13 cellular contexts compared by ENCODE assay signal in genomic region chr19:48443262-48443661, GRCh38. TPM values are rescaled to one million over a fixed set of nuclear protein-coding genes. Genes with fewer than 3 reads are reported as not detected.
A peak's percentile ranks its signal among the peaks of the same experiment; 100 is the strongest.
DNase-seq lines count a peak whose midpoint lies in the region; ATAC-seq, FAIRE-seq and TF ChIP-seq lines count a peak whose summit lies in the region.
"Had no signal": no experiment of that assay in that cellular context is flagged by ENCODE, and none has a peak within 500 bp of the region (broad histone marks: within the 10 kb centered on the region; RNA-seq: fewer than 3 reads in every experiment).

No MANE protein-coding gene starts in this region.

- H3K4me1 ChIP-seq in HepG2 (ENCODE audit: insufficient read depth, low read length) (peaks cover 19% of the 10 kb centered on the region), right lobe of liver (peaks cover 0 to 17% (median 8%) of the 10 kb centered on the region in 4 donors), iPS DF 6.9 (ENCODE audit: control insufficient read depth, insufficient read depth, low read length) (peaks cover 3% of the 10 kb centered on the region), vagina (peaks cover 29% of the 10 kb centered on the region)
- H3K4me1 ChIP-seq: uterus had no signal

- no TSS peak for BruUV-seq in HepG2 (replicated peaks; lab: Mats Ljungman, UMichigan)

- DNase-seq in HepG2 (ENCODE audit: low spot score) (no peak), right lobe of liver (no peak), NCI-H69 (lab: John Stamatoyannopoulos, UW) (peak; percentile 69), iPS DF 6.9 (ENCODE audit: low read depth, low spot score) (no peak), vagina (ENCODE audit: extremely low spot score in 2 of 2) (no peak), OCI-M2 (lab: John Stamatoyannopoulos, UW; ENCODE audit: unreplicated experiment) (no peak)
- DNase-seq: gastrocnemius medialis, NCI-H187 treated with DMSO at 0.1 percent for 48 hours, RPMI8226, uterus had no signal

- H3K9me3 ChIP-seq in HepG2 (ENCODE audit: low read length) (no peaks in the 10 kb centered on the region), right lobe of liver (no peaks in the 10 kb centered on the region), iPS DF 6.9 (ENCODE audit: control insufficient read depth, insufficient read depth, low read length) (no peaks in the 10 kb centered on the region), vagina (no peaks in the 10 kb centered on the region)
- H3K9me3 ChIP-seq: gastrocnemius medialis, uterus had no signal

- in situ Hi-C loops in HepG2 (cut with HindIII; ENCODE audit: extremely low pct_ligation_motif_present, low pct_unique_long_range_greater_than_20kb): no loop called here

- POLR2A ChIA-PET in HepG2 (lab: Yijun Ruan, JAX): interaction anchor here (0.6 kb wide), 1 partner anchor 89 kb away, joined by 3 read pairs; no protein-coding TSS in a partner anchor

- no peak overlapping the region for H3K9ac ChIP-seq in HepG2 (ENCODE audit: insufficient read depth, low read depth, low read length)

- H2AFZ ChIP-seq in HepG2 (ENCODE audit: low read length): no peak overlapping the region

- CTCF ChIA-PET in HepG2 (lab: Yijun Ruan, JAX; ENCODE audit: low intra/inter-chr PET ratio, low total read pairs): no interaction called here

- H3K4me3 ChIP-seq in HepG2 (replicated peaks in 1 of 3; ENCODE audit: insufficient read depth in 1 of 3, low read depth in 2 of 3, low read length in 3 of 3): peak overlapping the region in 2 of 3 experiments; percentile 13 to 95; a peak in 3 of 6 replicates
- peak overlapping the region in 1 of 3 donors; percentile 16 for H3K4me3 ChIP-seq in right lobe of liver
- peak overlapping the region; percentile 19 for H3K4me3 ChIP-seq in iPS DF 6.9 (ENCODE audit: low read length)
- H3K4me3 ChIP-seq in vagina: peak overlapping the region; percentile 24 to 41

- 78% methylated on average over 50 of the region's 60 CpGs for WGBS in HepG2 (ENCODE audit: low lambda C conversion rate)
- WGBS in right lobe of liver (ENCODE audit: insufficient coverage, low coverage, low lambda C conversion rate, missing lambda C conversion rate): 7% methylated on average over 3 of the region's 60 CpGs
- no CpG with 5 or more reads among the region's 60 CpGs for WGBS in iPS DF 6.9 (ENCODE audit: insufficient coverage, insufficient read length)

- no peak overlapping the region for H3K27ac ChIP-seq in HepG2 (ENCODE audit: extremely low read length, insufficient read depth, low read length)
- H3K27ac ChIP-seq in right lobe of liver: no peak overlapping the region
- no peak overlapping the region for H3K27ac ChIP-seq in iPS DF 6.9 (ENCODE audit: low read length)
- no peak overlapping the region for H3K27ac ChIP-seq in vagina
- H3K27ac ChIP-seq: gastrocnemius medialis, uterus had no signal

- no peak for TF ChIP-seq EP300 in HepG2 (IDR thresholded peaks at IDR 0.05; ENCODE audit: low read depth in 2 of 2, low read length in 2 of 2)
- TF ChIP-seq EP300 in HepG2 (CRISPR knock-in tag; IDR thresholded peaks at IDR 0.05; ENCODE audit: borderline replicate concordance): no peak

- no peak for FAIRE-seq in HepG2 (lab: Jason Lieb, UNC)
- FAIRE-seq: D721Med had no signal

- H3K36me3 ChIP-seq in HepG2 (replicated peaks in 1 of 2; ENCODE audit: control insufficient read depth in 1 of 2, insufficient read depth in 2 of 2, low read length in 2 of 2) (peaks cover 0 to 11% of the 10 kb centered on the region in 2 experiments; a peak in 2 of 5 replicates), right lobe of liver (peaks cover 0 to 12% (median 3%) of the 10 kb centered on the region in 4 donors), iPS DF 6.9 (ENCODE audit: control insufficient read depth, insufficient read depth, low read length) (peaks cover 4% of the 10 kb centered on the region; the same call in 1 of the 2 replicates), vagina (peaks cover 0 to 7% of the 10 kb centered on the region in 2 donors)
- H3K36me3 ChIP-seq: uterus had no signal

- TF ChIP-seq POLR2A in HepG2 (IDR thresholded peaks at IDR 0.05; ENCODE audit: insufficient read depth in 1 of 2, low read depth in 2 of 2, low read length in 2 of 2): no peak
- no peak for TF ChIP-seq POLR2A in right lobe of liver (IDR thresholded peaks at IDR 0.05)
- TF ChIP-seq POLR2A in vagina (IDR thresholded peaks at IDR 0.05): no peak

- TF ChIP-seq CTCF in HepG2 (CRISPR knock-in tag; IDR thresholded peaks at IDR 0.05) (no peak), right lobe of liver (IDR thresholded peaks at IDR 0.05) (no peak), vagina (IDR thresholded peaks at IDR 0.05) (no peak)

- ATAC-seq in HepG2 (no peak), right lobe of liver (no peak), GM21390 (IDR thresholded peaks at IDR 0.05; ENCODE audit: unreplicated experiment) (no peak), HG02759 (IDR thresholded peaks at IDR 0.05; ENCODE audit: unreplicated experiment) (no peak)
- ATAC-seq: gastrocnemius medialis had no signal

- H3K4me2 ChIP-seq in HepG2 (ENCODE audit: low read depth, low read length): peak overlapping the region; percentile 96

- H3K27me3 ChIP-seq in HepG2 (ENCODE audit: control insufficient read depth in 1 of 2, insufficient read depth in 2 of 2, low read length in 2 of 2): no peaks in the 10 kb centered on the region; a peak in 1 of 5 replicates
- peaks cover 0 to 5% of the 10 kb centered on the region in 2 donors for H3K27me3 ChIP-seq in right lobe of liver
- no peaks in the 10 kb centered on the region for H3K27me3 ChIP-seq in iPS DF 6.9 (ENCODE audit: control insufficient read depth, insufficient read depth, low read length)
- H3K27me3 ChIP-seq in vagina: no peaks in the 10 kb centered on the region

- intact Hi-C loops in HepG2 (cut with micrococcal nuclease; ENCODE audit: unreplicated experiment): loop anchor here (10.0 kb wide), 1 partner anchor 88 kb away; no protein-coding TSS in a partner anchor
- intact Hi-C loops in right lobe of liver (cut with DNase I): no loop called here
- intact Hi-C loops in vagina (cut with DNase I): no loop called here

- TF ChIP-seq RAD21 in HepG2 (CRISPR knock-in tag; IDR thresholded peaks at IDR 0.05): no peak

- peaks cover 13% of the 10 kb centered on the region for H3K79me2 ChIP-seq in HepG2 (ENCODE audit: insufficient read depth, low read length)

- H4K20me1 ChIP-seq in HepG2 (ENCODE audit: insufficient read depth, low read length): no peaks in the 10 kb centered on the region

RNA-seq across cellular contexts. Expression of gene GRWD1, which starts 2.5 kb away (rescaled TPM):
- total RNA-seq in HepG2 (2016; rRNA removed; fragmentation: Illumina TruSeq; extraction: Trizol): 46.6 and 52.3 TPM in 2 replicates
- 5.2 and 5.4 TPM in 2 replicates for total RNA-seq in HepG2 (2016; cell fraction: cytosol; rRNA removed; fragmentation: Illumina TruSeq; extraction: Trizol; ENCODE audit: low read depth)
- total RNA-seq in HepG2 (2016; cell fraction: insoluble cytoplasmic fraction; rRNA removed; fragmentation: Illumina TruSeq; extraction: Trizol): 41.4 and 47.5 TPM in 2 replicates
- 11.1 and 15.5 TPM in 2 replicates for total RNA-seq in HepG2 (2016; cell fraction: membrane; rRNA removed; fragmentation: Illumina TruSeq; extraction: Trizol)
- total RNA-seq in HepG2 (2016; cell fraction: nucleus; rRNA removed; fragmentation: Illumina TruSeq; extraction: Trizol): 19.7 and 21.0 TPM in 2 replicates
- 10.8 and 13.4 TPM in 2 replicates for polyA plus RNA-seq in HepG2 (2011; rRNA removed)
- polyA plus RNA-seq in HepG2 (2011; cell fraction: cytosol; rRNA removed): 10.4 and 13.0 TPM in 2 replicates
- 13.4 and 14.2 TPM in 2 replicates for polyA plus RNA-seq in HepG2 (2011; cell fraction: nucleus; rRNA removed)
- 13.3 and 14.3 TPM in 2 replicates for polyA plus RNA-seq in HepG2 (2012)
- polyA plus RNA-seq in HepG2 (2016; cell fraction: cytosol; fragmentation: Illumina TruSeq; extraction: Trizol; ENCODE audit: low read depth): 4.1 and 4.4 TPM in 2 replicates
- 36.7 and 46.2 TPM in 2 replicates for polyA plus RNA-seq in HepG2 (2016; cell fraction: insoluble cytoplasmic fraction; fragmentation: Illumina TruSeq; extraction: Trizol; ENCODE audit: low read depth)
- polyA plus RNA-seq in HepG2 (2016; cell fraction: membrane; fragmentation: Illumina TruSeq; extraction: Trizol; ENCODE audit: low read depth): 5.9 and 7.9 TPM in 2 replicates
- 23.1 and 26.5 TPM in 2 replicates for polyA plus RNA-seq in HepG2 (2016; cell fraction: nucleus; fragmentation: Illumina TruSeq; extraction: Trizol; ENCODE audit: insufficient read depth, low read depth)
- polyA minus RNA-seq in HepG2 (2011; rRNA and poly(A)+ RNA removed; ENCODE audit: low replicate concordance): 25.6 and 30.2 TPM in 2 replicates
- 12.1 and 17.9 TPM in 2 replicates for polyA minus RNA-seq in HepG2 (2011; cell fraction: cytosol; rRNA and poly(A)+ RNA removed)
- 13.7 and 20.3 TPM in 2 replicates for polyA minus RNA-seq in HepG2 (2011; cell fraction: nucleus; rRNA and poly(A)+ RNA removed)
- total RNA-seq in right lobe of liver: 10 to 100 TPM; 14.7 to 31.0 (median 17.6) TPM
- total RNA-seq in vagina: 20.4 TPM

RNA-seq across cellular contexts. Expression of gene KCNJ14, which starts 12.1 kb away (rescaled TPM):
- total RNA-seq in HepG2 (2016; rRNA removed; fragmentation: Illumina TruSeq; extraction: Trizol) (0.17 and 0.20 TPM in 2 replicates), right lobe of liver (under 1 TPM; 0.22 to 0.44 (median 0.31) TPM), vagina (3.7 TPM)
- 0.09 TPM in 1 of 2 replicates, not detected in the other for total RNA-seq in HepG2 (2016; cell fraction: cytosol; rRNA removed; fragmentation: Illumina TruSeq; extraction: Trizol; ENCODE audit: low read depth)
- total RNA-seq in HepG2 (2016; cell fraction: insoluble cytoplasmic fraction; rRNA removed; fragmentation: Illumina TruSeq; extraction: Trizol): 0.15 and 0.19 TPM in 2 replicates
- total RNA-seq in HepG2 (2016; cell fraction: membrane; rRNA removed; fragmentation: Illumina TruSeq; extraction: Trizol): 0.10 and 0.15 TPM in 2 replicates
- total RNA-seq in HepG2 (2016; cell fraction: nucleus; rRNA removed; fragmentation: Illumina TruSeq; extraction: Trizol): 0.25 and 0.43 TPM in 2 replicates
- polyA plus RNA-seq in HepG2 (2011; rRNA removed): 0.46 and 0.51 TPM in 2 replicates
- 0.14 and 0.17 TPM in 2 replicates for polyA plus RNA-seq in HepG2 (2011; cell fraction: cytosol; rRNA removed)
- 3.1 and 3.8 TPM in 2 replicates for polyA plus RNA-seq in HepG2 (2011; cell fraction: nucleus; rRNA removed)
- 0.72 and 0.89 TPM in 2 replicates for polyA plus RNA-seq in HepG2 (2012)
- polyA plus RNA-seq in HepG2 (2016; cell fraction: cytosol; fragmentation: Illumina TruSeq; extraction: Trizol; ENCODE audit: low read depth): 0.03 TPM in 1 of 2 replicates, not detected in the other
- polyA plus RNA-seq in HepG2 (2016; cell fraction: insoluble cytoplasmic fraction; fragmentation: Illumina TruSeq; extraction: Trizol; ENCODE audit: low read depth): 0.05 and 0.12 TPM in 2 replicates
- polyA plus RNA-seq in HepG2 (2016; cell fraction: membrane; fragmentation: Illumina TruSeq; extraction: Trizol; ENCODE audit: low read depth): 0.11 TPM in 1 of 2 replicates, not detected in the other
- polyA plus RNA-seq in HepG2 (2016; cell fraction: nucleus; fragmentation: Illumina TruSeq; extraction: Trizol; ENCODE audit: insufficient read depth, low read depth): 0.65 and 0.97 TPM in 2 replicates
- 3.6 TPM in 2 replicates for polyA minus RNA-seq in HepG2 (2011; rRNA and poly(A)+ RNA removed; ENCODE audit: low replicate concordance)
- 0.20 and 0.35 TPM in 2 replicates for polyA minus RNA-seq in HepG2 (2011; cell fraction: cytosol; rRNA and poly(A)+ RNA removed)
- 2.0 and 2.4 TPM in 2 replicates for polyA minus RNA-seq in HepG2 (2011; cell fraction: nucleus; rRNA and poly(A)+ RNA removed)

RNA-seq across cellular contexts. Expression of gene CYTH2, which starts 25.9 kb away (rescaled TPM):
- 9.6 and 16.5 TPM in 2 replicates for total RNA-seq in HepG2 (2016; rRNA removed; fragmentation: Illumina TruSeq; extraction: Trizol)
- 2.8 and 3.0 TPM in 2 replicates for total RNA-seq in HepG2 (2016; cell fraction: cytosol; rRNA removed; fragmentation: Illumina TruSeq; extraction: Trizol; ENCODE audit: low read depth)
- 8.4 and 15.9 TPM in 2 replicates for total RNA-seq in HepG2 (2016; cell fraction: insoluble cytoplasmic fraction; rRNA removed; fragmentation: Illumina TruSeq; extraction: Trizol)
- 4.9 and 7.0 TPM in 2 replicates for total RNA-seq in HepG2 (2016; cell fraction: membrane; rRNA removed; fragmentation: Illumina TruSeq; extraction: Trizol)
- 16.4 and 17.2 TPM in 2 replicates for total RNA-seq in HepG2 (2016; cell fraction: nucleus; rRNA removed; fragmentation: Illumina TruSeq; extraction: Trizol)
- polyA plus RNA-seq in HepG2 (2011; rRNA removed): 39.3 and 48.3 TPM in 2 replicates
- 18.2 and 20.7 TPM in 2 replicates for polyA plus RNA-seq in HepG2 (2011; cell fraction: cytosol; rRNA removed)
- polyA plus RNA-seq in HepG2 (2011; cell fraction: nucleus; rRNA removed): 185 and 188 TPM in 2 replicates
- polyA plus RNA-seq in HepG2 (2012): 26.4 and 29.2 TPM in 2 replicates
- 3.2 and 3.5 TPM in 2 replicates for polyA plus RNA-seq in HepG2 (2016; cell fraction: cytosol; fragmentation: Illumina TruSeq; extraction: Trizol; ENCODE audit: low read depth)
- polyA plus RNA-seq in HepG2 (2016; cell fraction: insoluble cytoplasmic fraction; fragmentation: Illumina TruSeq; extraction: Trizol; ENCODE audit: low read depth): 14.6 and 14.8 TPM in 2 replicates
- polyA plus RNA-seq in HepG2 (2016; cell fraction: membrane; fragmentation: Illumina TruSeq; extraction: Trizol; ENCODE audit: low read depth): 6.2 and 6.8 TPM in 2 replicates
- polyA plus RNA-seq in HepG2 (2016; cell fraction: nucleus; fragmentation: Illumina TruSeq; extraction: Trizol; ENCODE audit: insufficient read depth, low read depth): 61.4 and 71.7 TPM in 2 replicates
- 37.0 and 50.0 TPM in 2 replicates for polyA minus RNA-seq in HepG2 (2011; rRNA and poly(A)+ RNA removed; ENCODE audit: low replicate concordance)
- 7.5 and 8.4 TPM in 2 replicates for polyA minus RNA-seq in HepG2 (2011; cell fraction: cytosol; rRNA and poly(A)+ RNA removed)
- polyA minus RNA-seq in HepG2 (2011; cell fraction: nucleus; rRNA and poly(A)+ RNA removed): 37.6 and 43.0 TPM in 2 replicates
- 10 to 100 TPM in 5 of 6 experiments, 1 to 10 TPM in 1; 7.7 to 22.7 (median 13.5) TPM for total RNA-seq in right lobe of liver
- total RNA-seq in vagina: 87.2 TPM

RNA-seq across cellular contexts. Expression of gene GRIN2D, which starts 49.8 kb away (rescaled TPM):
- total RNA-seq in HepG2 (2016; rRNA removed; fragmentation: Illumina TruSeq; extraction: Trizol): 0.02 TPM in 1 of 2 replicates, not detected in the other
- total RNA-seq in HepG2 (2016; cell fraction: cytosol; rRNA removed; fragmentation: Illumina TruSeq; extraction: Trizol; ENCODE audit: low read depth): under 0.01 TPM in 1 of 2 replicates, not detected in the other
- total RNA-seq in HepG2 (2016; cell fraction: insoluble cytoplasmic fraction; rRNA removed; fragmentation: Illumina TruSeq; extraction: Trizol): 0.04 TPM in 1 of 2 replicates, not detected in the other
- 0.03 and 0.06 TPM in 2 replicates for total RNA-seq in HepG2 (2016; cell fraction: membrane; rRNA removed; fragmentation: Illumina TruSeq; extraction: Trizol)
- 0.09 and 0.22 TPM in 2 replicates for total RNA-seq in HepG2 (2016; cell fraction: nucleus; rRNA removed; fragmentation: Illumina TruSeq; extraction: Trizol)
- 0.08 and 0.13 TPM in 2 replicates for polyA plus RNA-seq in HepG2 (2011; rRNA removed)
- polyA plus RNA-seq in HepG2 (2011; cell fraction: cytosol; rRNA removed): 0.05 and 0.06 TPM in 2 replicates
- 0.43 and 0.61 TPM in 2 replicates for polyA plus RNA-seq in HepG2 (2011; cell fraction: nucleus; rRNA removed)
- 0.29 and 0.34 TPM in 2 replicates for polyA plus RNA-seq in HepG2 (2012)
- 0.03 TPM in 2 replicates for polyA plus RNA-seq in HepG2 (2016; cell fraction: cytosol; fragmentation: Illumina TruSeq; extraction: Trizol; ENCODE audit: low read depth)
- polyA plus RNA-seq in HepG2 (2016; cell fraction: insoluble cytoplasmic fraction; fragmentation: Illumina TruSeq; extraction: Trizol; ENCODE audit: low read depth): 0.05 and 0.13 TPM in 2 replicates
- 0.07 TPM in 1 of 2 replicates, not detected in the other for polyA plus RNA-seq in HepG2 (2016; cell fraction: membrane; fragmentation: Illumina TruSeq; extraction: Trizol; ENCODE audit: low read depth)
- polyA plus RNA-seq in HepG2 (2016; cell fraction: nucleus; fragmentation: Illumina TruSeq; extraction: Trizol; ENCODE audit: insufficient read depth, low read depth): 0.31 TPM in 2 replicates
- polyA minus RNA-seq in HepG2 (2011; rRNA and poly(A)+ RNA removed; ENCODE audit: low replicate concordance): 0.40 and 0.44 TPM in 2 replicates
- 0.10 and 0.26 TPM in 2 replicates for polyA minus RNA-seq in HepG2 (2011; cell fraction: cytosol; rRNA and poly(A)+ RNA removed)
- polyA minus RNA-seq in HepG2 (2011; cell fraction: nucleus; rRNA and poly(A)+ RNA removed): 0.12 and 0.13 TPM in 2 replicates
- under 1 TPM; 0.09 to 0.29 (median 0.22) TPM for total RNA-seq in right lobe of liver
- total RNA-seq in vagina: not detected

RNA-seq across cellular contexts. Expression of gene KDELR1, which starts 51.9 kb away (rescaled TPM):
- 70.8 and 134 TPM in 2 replicates for total RNA-seq in HepG2 (2016; rRNA removed; fragmentation: Illumina TruSeq; extraction: Trizol)
- 55.9 and 57.5 TPM in 2 replicates for total RNA-seq in HepG2 (2016; cell fraction: cytosol; rRNA removed; fragmentation: Illumina TruSeq; extraction: Trizol; ENCODE audit: low read depth)
- total RNA-seq in HepG2 (2016; cell fraction: insoluble cytoplasmic fraction; rRNA removed; fragmentation: Illumina TruSeq; extraction: Trizol): 61.8 and 132 TPM in 2 replicates
- 111 and 112 TPM in 2 replicates for total RNA-seq in HepG2 (2016; cell fraction: membrane; rRNA removed; fragmentation: Illumina TruSeq; extraction: Trizol)
- total RNA-seq in HepG2 (2016; cell fraction: nucleus; rRNA removed; fragmentation: Illumina TruSeq; extraction: Trizol): 125 and 150 TPM in 2 replicates
- 185 and 212 TPM in 2 replicates for polyA plus RNA-seq in HepG2 (2011; rRNA removed)
- 168 and 179 TPM in 2 replicates for polyA plus RNA-seq in HepG2 (2011; cell fraction: cytosol; rRNA removed)
- polyA plus RNA-seq in HepG2 (2011; cell fraction: nucleus; rRNA removed): 94.7 and 95.7 TPM in 2 replicates
- polyA plus RNA-seq in HepG2 (2012): 187 and 197 TPM in 2 replicates
- 130 and 136 TPM in 2 replicates for polyA plus RNA-seq in HepG2 (2016; cell fraction: cytosol; fragmentation: Illumina TruSeq; extraction: Trizol; ENCODE audit: low read depth)
- 151 and 179 TPM in 2 replicates for polyA plus RNA-seq in HepG2 (2016; cell fraction: insoluble cytoplasmic fraction; fragmentation: Illumina TruSeq; extraction: Trizol; ENCODE audit: low read depth)
- polyA plus RNA-seq in HepG2 (2016; cell fraction: membrane; fragmentation: Illumina TruSeq; extraction: Trizol; ENCODE audit: low read depth): 209 and 221 TPM in 2 replicates
- 421 and 451 TPM in 2 replicates for polyA plus RNA-seq in HepG2 (2016; cell fraction: nucleus; fragmentation: Illumina TruSeq; extraction: Trizol; ENCODE audit: insufficient read depth, low read depth)
- polyA minus RNA-seq in HepG2 (2011; rRNA and poly(A)+ RNA removed; ENCODE audit: low replicate concordance): 143 and 261 TPM in 2 replicates
- 129 and 135 TPM in 2 replicates for polyA minus RNA-seq in HepG2 (2011; cell fraction: cytosol; rRNA and poly(A)+ RNA removed)
- 29.5 and 36.8 TPM in 2 replicates for polyA minus RNA-seq in HepG2 (2011; cell fraction: nucleus; rRNA and poly(A)+ RNA removed)
- 10 to 100 TPM; 69.1 to 83.1 (median 77.1) TPM for total RNA-seq in right lobe of liver
- total RNA-seq in vagina: 90.8 TPM
